Comparison of ENCODE assay signal across 15 cellular contexts in genomic region chr6:159053781-159054398, GRCh38. TPM values are rescaled to one million over a fixed set of nuclear protein-coding genes. Genes with fewer than 3 reads are reported as not detected.
DNase-seq lines count a peak whose midpoint lies in the region; ATAC-seq, FAIRE-seq and TF ChIP-seq lines count a peak whose summit lies in the region.
"Had no signal": no experiment of that assay in that cellular context is flagged by ENCODE, and none has a peak within 500 bp of the region (broad histone marks: within the 10 kb centered on the region; RNA-seq: fewer than 3 reads in every experiment).

No MANE protein-coding gene starts in this region.

- peak; percentile 39 for ATAC-seq in stimulated activated memory B cell treated with anti-CD40 and anti-IgM and Interleukin-4, amounts not matched to agents 10 μg/mL and 1 μg/mL and 100 μg/mL, for 72 hours
- ATAC-seq in activated naive CD4-positive, alpha-beta T cell treated with anti-CD3 and anti-CD28 coated beads, Interleukin-2, amount 50 U/mL, for 72 hours, result no peak
- ATAC-seq: psoas muscle, Right ventricle myocardium inferior had no signal

- no peaks in the 10 kb centered on the region for H4K20me1 ChIP-seq in DOHH2 (ENCODE audit: control insufficient read depth, insufficient read depth, low read depth, low read length)

- no peak overlapping the region for H3K27ac Mint-ChIP-seq in stimulated activated memory B cell treated with anti-CD40 and anti-IgM and Interleukin-4, amounts not matched to agents 10 μg/mL and 1 μg/mL and 100 μg/mL, for 72 hours
- H3K27ac Mint-ChIP-seq in activated naive CD4-positive, alpha-beta T cell treated with anti-CD3 and anti-CD28 coated beads, Interleukin-2, amount 50 U/mL, for 72 hours, result no peak overlapping the region
- H3K27ac Mint-ChIP-seq: activated naive CD4-positive, alpha-beta T cell treated with anti-CD3 and anti-CD28 coated beads, Interleukin-2, amount 10 ng/mL, durations not matched to agents 7 days and 5 days had no signal

- H3K4me2 ChIP-seq in DOHH2 (ENCODE audit: low read length), result peak overlapping the region; percentile 86

- H3K9me2 ChIP-seq in DOHH2 (replicated peaks; ENCODE audit: control insufficient read depth, low read length), result no peaks in the 10 kb centered on the region

- H3K27me3 ChIP-seq in DOHH2 (ENCODE audit: control insufficient read depth, low read length), result no peaks in the 10 kb centered on the region
- peaks cover 2% of the 10 kb centered on the region for H3K27me3 ChIP-seq in bronchial epithelial cell (ENCODE audit: control insufficient read depth, insufficient read depth, low read length)

- peaks cover 58% of the 10 kb centered on the region for H3K4me1 Mint-ChIP-seq in stimulated activated memory B cell treated with anti-CD40 and anti-IgM and Interleukin-4, amounts not matched to agents 10 μg/mL and 1 μg/mL and 100 μg/mL, for 72 hours

- H3K9me3 Mint-ChIP-seq in stimulated activated memory B cell treated with anti-CD40 and anti-IgM and Interleukin-4, amounts not matched to agents 10 μg/mL and 1 μg/mL and 100 μg/mL, for 72 hours, result no peaks in the 10 kb centered on the region
- H3K9me3 Mint-ChIP-seq in activated naive CD4-positive, alpha-beta T cell treated with anti-CD3 and anti-CD28 coated beads, Interleukin-2, amount 50 U/mL, for 72 hours, result no peaks in the 10 kb centered on the region
- H3K9me3 Mint-ChIP-seq: activated naive CD4-positive, alpha-beta T cell treated with anti-CD3 and anti-CD28 coated beads, Interleukin-2, amount 10 ng/mL, durations not matched to agents 7 days and 5 days had no signal

- H3K4me1 ChIP-seq in DOHH2 (ENCODE audit: control insufficient read depth, low read length), result peaks cover 68% of the 10 kb centered on the region
- H3K4me1 ChIP-seq: psoas muscle had no signal

- no peaks in the 10 kb centered on the region for H3K79me2 ChIP-seq in DOHH2 (ENCODE audit: control insufficient read depth, low read length)

- H3K4me3 ChIP-seq in DOHH2 (ENCODE audit: low read length) (peak overlapping the region; percentile 28; the same call in 1 of the 2 replicates), bronchial epithelial cell (ENCODE audit: low read depth, low read length) (no peak overlapping the region)
- H3K4me3 ChIP-seq: psoas muscle had no signal

- H3K27me3 Mint-ChIP-seq in stimulated activated memory B cell treated with anti-CD40 and anti-IgM and Interleukin-4, amounts not matched to agents 10 μg/mL and 1 μg/mL and 100 μg/mL, for 72 hours, result no peaks in the 10 kb centered on the region

- H3K36me3 ChIP-seq in DOHH2 (ENCODE audit: control insufficient read depth, low read length), result no peaks in the 10 kb centered on the region
- H3K36me3 ChIP-seq in bronchial epithelial cell (ENCODE audit: control insufficient read depth, insufficient read depth, low read length), result no peaks in the 10 kb centered on the region

- peak; percentile 68 for DNase-seq in MV-4-11 (lab: John Stamatoyannopoulos, UW)
- no peak for DNase-seq in bronchial epithelial cell (ENCODE audit: low read depth)
- no peak for DNase-seq in activated naive CD4-positive, alpha-beta T cell treated with anti-CD3 and anti-CD28 coated beads, Interleukin-2, amount 50 U/mL, for 72 hours (ENCODE audit: low spot score in 2 of 2)
- no peak for DNase-seq in NCI-H2196 (lab: John Stamatoyannopoulos, UW; ENCODE audit: unreplicated experiment)
- no peak for DNase-seq in stimulated activated CD4-positive, alpha-beta T cell treated with anti-CD3 and anti-CD28 coated beads, Interleukin-4, amount 100 ng/mL, for 1 hour
- DNase-seq: activated CD4-positive, alpha-beta T cell treated with anti-CD3 and anti-CD28 coated beads for 1 hour; activated naive CD4-positive, alpha-beta T cell treated with anti-CD3 and anti-CD28 coated beads, Interleukin-2, amount 10 ng/mL, durations not matched to agents 7 days and 5 days; effector CD8-positive, alpha-beta T cell; hypothalamus; NCI-H1092 treated with DMSO at 0.1 percent for 48 hours; psoas muscle had no signal

- FAIRE-seq in bronchial epithelial cell (lab: Jason Lieb, UNC), result peak; percentile 7
- FAIRE-seq: H1 had no signal

- no peak overlapping the region for H3K4me3 Mint-ChIP-seq in stimulated activated memory B cell treated with anti-CD40 and anti-IgM and Interleukin-4, amounts not matched to agents 10 μg/mL and 1 μg/mL and 100 μg/mL, for 72 hours
- H3K4me3 Mint-ChIP-seq: activated naive CD4-positive, alpha-beta T cell treated with anti-CD3 and anti-CD28 coated beads, Interleukin-2, amount 10 ng/mL, durations not matched to agents 7 days and 5 days had no signal

- no peaks in the 10 kb centered on the region for H3K9me3 ChIP-seq in DOHH2 (ENCODE audit: control insufficient read depth, insufficient read depth, low read length)
- H3K9me3 ChIP-seq: psoas muscle had no signal

- H3F3A ChIP-seq in DOHH2 (ENCODE audit: control insufficient read depth, insufficient read depth), result peaks cover 11% of the 10 kb centered on the region

- TF ChIP-seq CTCF in DOHH2 (IDR thresholded peaks at IDR 0.05; ENCODE audit: low read depth, low read length, poor library complexity, severe bottlenecking) (no peak), bronchial epithelial cell (IDR thresholded peaks at IDR 0.05; ENCODE audit: insufficient read depth, low read length, severe bottlenecking) (no peak)

- H3K36me3 Mint-ChIP-seq in stimulated activated memory B cell treated with anti-CD40 and anti-IgM and Interleukin-4, amounts not matched to agents 10 μg/mL and 1 μg/mL and 100 μg/mL, for 72 hours, result no peaks in the 10 kb centered on the region
- peaks cover 0 to 10% of the 10 kb centered on the region in 2 donors for H3K36me3 Mint-ChIP-seq in activated naive CD4-positive, alpha-beta T cell treated with anti-CD3 and anti-CD28 coated beads, Interleukin-2, amount 50 U/mL, for 72 hours
- H3K36me3 Mint-ChIP-seq: activated naive CD4-positive, alpha-beta T cell treated with anti-CD3 and anti-CD28 coated beads, Interleukin-2, amount 10 ng/mL, durations not matched to agents 7 days and 5 days had no signal

- H3K27ac ChIP-seq in DOHH2 (ENCODE audit: low read depth, low read length), result peak overlapping the region; percentile 32
- H3K27ac ChIP-seq: psoas muscle had no signal

RNA-seq across cellular contexts. Expression of gene TAGAP, which starts 9.1 kb away (rescaled TPM):
- under 0.01 TPM in 2 replicates for total RNA-seq in bronchial epithelial cell
- 10 to 100 TPM; 29.9 to 65.0 TPM for total RNA-seq in activated naive CD4-positive, alpha-beta T cell treated with anti-CD3 and anti-CD28 coated beads, Interleukin-2, amount 50 U/mL, for 72 hours
- total RNA-seq: H1 had no signal

RNA-seq across cellular contexts. Expression of gene RSPH3, which starts 53.9 kb away (rescaled TPM):
- total RNA-seq in bronchial epithelial cell, result 5.5 and 8.6 TPM in 2 replicates
- total RNA-seq in activated naive CD4-positive, alpha-beta T cell treated with anti-CD3 and anti-CD28 coated beads, Interleukin-2, amount 50 U/mL, for 72 hours, result 1 to 10 TPM; 2.0 to 7.1 TPM

Comparison
In these comparisons a context has a peak if more than half of its experiments do, and no peak if none do; other contexts are left out.
1. RNA of gene TAGAP, which starts 9.1 kb away (total RNA-seq): 29.9 to 65.0 TPM in activated naive CD4-positive, alpha-beta T cell treated with anti-CD3 and anti-CD28 coated beads, Interleukin-2, amount 50 U/mL, for 72 hours; under 0.01 TPM in bronchial epithelial cell; every median in the first group is over 10 times any median in the second.